8 cellular contexts compared by ENCODE assay signal in genomic region chr2:156340818-156341481, GRCh38. TPM values are rescaled to one million over a fixed set of nuclear protein-coding genes. Genes with fewer than 3 reads are reported as not detected.
DNase-seq lines count a peak whose midpoint lies in the region; ATAC-seq lines count a peak whose summit lies in the region.

No MANE protein-coding gene starts in this region.

- peak overlapping the region; percentile 97 to 100 (median 99) for H3K9ac ChIP-seq in BLaER1 treated with 17β-estradiol and CSF1 and Interleukin-3, amounts not matched to agents 10 nM and 100 nM
- H3K9ac ChIP-seq in trophoblast cell (ENCODE audit: low read length) = no peak overlapping the region

- no peak overlapping the region for H2BK5ac ChIP-seq in trophoblast cell (ENCODE audit: low read depth, low read length, poor library complexity)

- peaks cover 48% of the 10 kb centered on the region for H3K4me1 Mint-ChIP-seq in activated CD4-positive, alpha-beta T cell treated with anti-CD3 and anti-CD28 coated beads, Interleukin-2, amount 10 ng/mL, durations not matched to agents 24 days and 14 days

- peaks cover 10% of the 10 kb centered on the region for H3K79me1 ChIP-seq in trophoblast cell (ENCODE audit: low read length)

- H2AFZ ChIP-seq in trophoblast cell (ENCODE audit: insufficient read depth, low read length, poor library complexity) = peak overlapping the region; percentile 50

- H4K20me1 ChIP-seq in BLaER1 treated with 17β-estradiol and CSF1 and Interleukin-3, amounts not matched to agents 10 nM and 100 nM = no peaks in the 10 kb centered on the region; a peak in 1 of 22 replicates

- no peak overlapping the region for H2BK12ac ChIP-seq in trophoblast cell (ENCODE audit: low read length)

- H3K4me3 ChIP-seq in BLaER1 treated with 17β-estradiol and CSF1 and Interleukin-3, amounts not matched to agents 10 nM and 100 nM = peak overlapping the region; percentile 79 to 89 (median 86)
- H3K4me3 ChIP-seq in MG63 (peak overlapping the region; percentile 99), trophoblast cell (ENCODE audit: low read depth, low read length) (peak overlapping the region; percentile 88)

- H3K27me3 Mint-ChIP-seq in activated CD4-positive, alpha-beta T cell treated with anti-CD3 and anti-CD28 coated beads, Interleukin-2, amount 10 ng/mL, durations not matched to agents 24 days and 14 days = no peaks in the 10 kb centered on the region

- H2AK5ac ChIP-seq in trophoblast cell (ENCODE audit: low read length) = no peak overlapping the region

- ATAC-seq in GM19023 (IDR thresholded peaks at IDR 0.05; ENCODE audit: unreplicated experiment) = peak; percentile 7

- DNase-seq in MG63 (peak; percentile 35), fibroblast of gingiva (ENCODE audit: low read depth) (peak; percentile 34), trophoblast cell (peak in 1 of 2 donors; percentile 46), NAMALWA (ENCODE audit: low spot score) (no peak), hepatic stellate cell (ENCODE audit: low spot score) (no peak)
- DNase-seq in activated CD4-positive, alpha-beta T cell treated with anti-CD3 and anti-CD28 coated beads, Interleukin-2, amount 10 ng/mL, durations not matched to agents 24 days and 14 days = peak; percentile 82

- peak overlapping the region; percentile 93 for H3K4me3 Mint-ChIP-seq in activated CD4-positive, alpha-beta T cell treated with anti-CD3 and anti-CD28 coated beads, Interleukin-2, amount 10 ng/mL, durations not matched to agents 24 days and 14 days

- WGBS in trophoblast cell (ENCODE audit: extremely low coverage, insufficient coverage, insufficient read length) = no CpG with 5 or more reads among the region's 16 CpGs

- H3K9me3 ChIP-seq in BLaER1 treated with 17β-estradiol and CSF1 and Interleukin-3, amounts not matched to agents 10 nM and 100 nM (replicated peaks in 1 of 11) = no peaks in the 10 kb centered on the region
- H3K9me3 ChIP-seq in MG63 (no peaks in the 10 kb centered on the region), trophoblast cell (ENCODE audit: insufficient read depth, low read depth, low read length) (peaks cover 2% of the 10 kb centered on the region)

- H4K12ac ChIP-seq in trophoblast cell (ENCODE audit: low read depth, low read length) = no peak overlapping the region

- H2BK120ac ChIP-seq in trophoblast cell (ENCODE audit: insufficient read depth, low read length, poor library complexity) = no peak overlapping the region

- peaks cover 3% of the 10 kb centered on the region for H3K79me2 ChIP-seq in trophoblast cell (ENCODE audit: control insufficient read depth, insufficient read depth, low read length, poor library complexity)

- H3K14ac ChIP-seq in trophoblast cell (ENCODE audit: low read length) = no peak overlapping the region

- no peak overlapping the region for H4K8ac ChIP-seq in trophoblast cell (ENCODE audit: low read depth, low read length)

- intact Hi-C loops in activated CD4-positive, alpha-beta T cell treated with anti-CD3 and anti-CD28 coated beads, Interleukin-2, amount 10 ng/mL, durations not matched to agents 24 days and 14 days (cut with micrococcal nuclease) = loop anchor here (1.0 to 5.0 kb wide), 6 partner anchors 8 to 1558 kb away; partner anchors contain the start of genes CYTIP and GPD2

- H3K27ac ChIP-seq in BLaER1 treated with 17β-estradiol and CSF1 and Interleukin-3, amounts not matched to agents 10 nM and 100 nM = peak overlapping the region; percentile 97 to 100 (median 99)
- no peak overlapping the region for H3K27ac ChIP-seq in trophoblast cell (ENCODE audit: low read depth, low read length)

- H4K91ac ChIP-seq in trophoblast cell (ENCODE audit: low read depth, low read length) = no peak overlapping the region

- peak overlapping the region; percentile 99 for H3K27ac Mint-ChIP-seq in activated CD4-positive, alpha-beta T cell treated with anti-CD3 and anti-CD28 coated beads, Interleukin-2, amount 10 ng/mL, durations not matched to agents 24 days and 14 days

- H3K4me1 ChIP-seq in BLaER1 treated with 17β-estradiol and CSF1 and Interleukin-3, amounts not matched to agents 10 nM and 100 nM = peaks cover 13 to 24% (median 19%) of the 10 kb centered on the region in 10 experiments; a peak in 19 of 20 replicates
- H3K4me1 ChIP-seq in trophoblast cell (ENCODE audit: control insufficient read depth in 1 of 2, insufficient read depth in 2 of 2, low read length in 2 of 2) = no peaks in the 10 kb centered on the region

- no peak overlapping the region for H3K4ac ChIP-seq in trophoblast cell (ENCODE audit: low read depth, low read length)

- no peaks in the 10 kb centered on the region for H3K27me3 ChIP-seq in BLaER1 treated with 17β-estradiol and CSF1 and Interleukin-3, amounts not matched to agents 10 nM and 100 nM
- H3K27me3 ChIP-seq in MG63 (no peaks in the 10 kb centered on the region), trophoblast cell (ENCODE audit: insufficient read depth, low read length) (no peaks in the 10 kb centered on the region)

- H3K9me3 Mint-ChIP-seq in activated CD4-positive, alpha-beta T cell treated with anti-CD3 and anti-CD28 coated beads, Interleukin-2, amount 10 ng/mL, durations not matched to agents 24 days and 14 days = no peaks in the 10 kb centered on the region

- peak overlapping the region; percentile 73 to 94 (median 88) for H3K4me2 ChIP-seq in BLaER1 treated with 17β-estradiol and CSF1 and Interleukin-3, amounts not matched to agents 10 nM and 100 nM
- H3K4me2 ChIP-seq in trophoblast cell (ENCODE audit: low read length) = peak overlapping the region; percentile 92

- H3K36me3 Mint-ChIP-seq in activated CD4-positive, alpha-beta T cell treated with anti-CD3 and anti-CD28 coated beads, Interleukin-2, amount 10 ng/mL, durations not matched to agents 24 days and 14 days (ENCODE audit: low read depth) = peaks cover 3% of the 10 kb centered on the region

- H3K18ac ChIP-seq in trophoblast cell (ENCODE audit: low read length) = no peak overlapping the region

- H3K23ac ChIP-seq in trophoblast cell (ENCODE audit: low read length) = no peak overlapping the region

- no peaks in the 10 kb centered on the region for H3K36me3 ChIP-seq in BLaER1 treated with 17β-estradiol and CSF1 and Interleukin-3, amounts not matched to agents 10 nM and 100 nM
- no peaks in the 10 kb centered on the region for H3K36me3 ChIP-seq in MG63
- no peaks in the 10 kb centered on the region for H3K36me3 ChIP-seq in trophoblast cell (ENCODE audit: control insufficient read depth in 1 of 2, insufficient read depth in 2 of 2, low read length in 2 of 2)

RNA-seq across cellular contexts. Expression of gene NR4A2, which starts 8.4 kb away (rescaled TPM):
- total RNA-seq in MG63 (2014; rRNA removed; shearing (Covaris generic); ENCODE audit: low replicate concordance) = not detected in 2 replicates
- 13.2 and 14.1 TPM in 2 replicates for total RNA-seq in activated CD4-positive, alpha-beta T cell treated with anti-CD3 and anti-CD28 coated beads, Interleukin-2, amount 10 ng/mL, durations not matched to agents 24 days and 14 days
- 1.3 and 1.7 TPM in 2 replicates for polyA plus RNA-seq in trophoblast cell (2013)

Comparison
In these comparisons a context has a peak if more than half of its experiments do, and no peak if none do; other contexts are left out.
1. DNase-seq: peak in MG63 (single experiment), activated CD4-positive, alpha-beta T cell treated with anti-CD3 and anti-CD28 coated beads, Interleukin-2, amount 10 ng/mL, durations not matched to agents 24 days and 14 days (single experiment) and fibroblast of gingiva (single experiment); none in NAMALWA (single experiment) and hepatic stellate cell (single experiment).
2. RNA of gene NR4A2, which starts 8.4 kb away (total RNA-seq): 13.2 to 14.1 TPM in activated CD4-positive, alpha-beta T cell treated with anti-CD3 and anti-CD28 coated beads, Interleukin-2, amount 10 ng/mL, durations not matched to agents 24 days and 14 days; not detected in MG63; every median in the first group is over 10 times any median in the second.
3. Peak in every context shown above with its lines, with median percentiles within 50 percentile points of each other: H3K4me3 ChIP-seq.